In the genomic region with DNA sequence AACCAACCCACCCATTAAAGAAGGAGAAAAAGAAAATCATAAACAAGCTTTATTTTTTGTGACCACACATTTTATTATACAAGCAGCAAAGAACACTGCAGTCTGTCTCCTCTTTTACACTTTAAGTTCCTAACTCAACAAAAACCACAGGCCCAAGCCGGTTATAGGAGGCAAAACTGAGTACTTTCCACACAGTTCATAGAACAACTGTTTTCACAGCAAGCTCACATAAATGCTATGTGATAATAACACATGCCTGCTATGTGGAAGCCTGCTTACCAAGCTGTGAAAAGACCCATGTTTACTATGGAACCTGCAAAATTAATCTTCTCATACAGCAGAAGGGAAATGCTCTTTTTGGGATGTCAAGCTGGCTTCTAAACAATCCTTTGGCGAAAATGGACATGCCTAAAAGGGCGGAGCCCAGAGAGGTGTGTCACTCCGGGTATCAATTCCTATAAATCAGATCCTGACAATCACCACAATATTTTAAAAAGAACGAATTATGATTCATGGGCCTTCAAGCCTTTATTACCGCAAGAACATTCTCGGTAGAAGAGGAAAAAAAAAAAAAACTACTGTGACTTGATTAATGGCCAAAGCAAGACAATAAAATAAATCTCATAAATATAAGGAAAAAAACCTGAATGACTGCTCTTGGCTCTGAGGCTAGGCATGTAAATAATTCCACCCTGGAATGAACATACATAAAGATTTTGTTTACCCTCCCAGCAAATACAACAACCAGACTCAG, we compare ENCODE assay signal across 9 cellular contexts. TPM values are rescaled to one million over a fixed set of nuclear protein-coding genes. Genes with fewer than 3 reads are reported as not detected.
A peak's percentile ranks its signal among the peaks of the same experiment; 100 is the strongest.
DNase-seq lines count a peak whose midpoint lies in the region; ATAC-seq and TF ChIP-seq lines count a peak whose summit lies in the region.
"Had no signal": no experiment of that assay in that cellular context is flagged by ENCODE, and none has a peak within 500 bp of the region (broad histone marks: within the 10 kb centered on the region; RNA-seq: fewer than 3 reads in every experiment).

No MANE protein-coding gene starts in this region.

- H3K36me3 Mint-ChIP-seq in CD8-positive, alpha-beta memory T cell: peaks cover 0 to 47% (median 7%) of the 10 kb centered on the region in 3 donors
- H3K36me3 Mint-ChIP-seq in neural crest cell (ENCODE audit: low read depth): peaks cover 8% of the 10 kb centered on the region

- H3K27me3 Mint-ChIP-seq in CD8-positive, alpha-beta memory T cell: peaks cover 0 to 3% of the 10 kb centered on the region in 2 donors
- H3K27me3 Mint-ChIP-seq in neural crest cell (ENCODE audit: low read depth): peaks cover 2% of the 10 kb centered on the region

- H3K27ac ChIP-seq in CD8-positive, alpha-beta memory T cell (ENCODE audit: low read depth, low read length): no peak overlapping the region
- peak overlapping the region in 10 of 59 donors; percentile 0 to 95 (median 33) for H3K27ac ChIP-seq in dorsolateral prefrontal cortex

- peak overlapping the region; percentile 63 to 97 (median 90) for H3K27ac Mint-ChIP-seq in CD8-positive, alpha-beta memory T cell
- no peak overlapping the region for H3K27ac Mint-ChIP-seq in neural crest cell (ENCODE audit: unreplicated experiment)

- H3K4me3 ChIP-seq in CD8-positive, alpha-beta memory T cell (ENCODE audit: low read length): peak overlapping the region; percentile 88
- H3K4me3 ChIP-seq in LNCaP clone FGC (ENCODE audit: low read depth, low read length): peak overlapping the region; percentile 76
- peak overlapping the region in 52 of 59 donors; percentile 50 to 92 (median 80) for H3K4me3 ChIP-seq in dorsolateral prefrontal cortex

- H3K9me3 ChIP-seq in CD8-positive, alpha-beta memory T cell (ENCODE audit: low read length): no peaks in the 10 kb centered on the region

- H3K4me3 Mint-ChIP-seq in CD8-positive, alpha-beta memory T cell: peak overlapping the region; percentile 90 to 100 (median 99)
- H3K4me3 Mint-ChIP-seq in neural crest cell: peak overlapping the region; percentile 100

- peaks cover 27% of the 10 kb centered on the region for H3K4me1 ChIP-seq in CD8-positive, alpha-beta memory T cell (ENCODE audit: insufficient read depth, low read length)

- H3K36me3 ChIP-seq in CD8-positive, alpha-beta memory T cell (ENCODE audit: insufficient read depth, low read length): no peaks in the 10 kb centered on the region

- H3K4me1 Mint-ChIP-seq in CD8-positive, alpha-beta memory T cell: peaks cover 61 to 74% (median 71%) of the 10 kb centered on the region in 3 donors
- peaks cover 64% of the 10 kb centered on the region for H3K4me1 Mint-ChIP-seq in neural crest cell

- no peak for DNase-seq in CD8-positive, alpha-beta memory T cell
- DNase-seq in LNCaP clone FGC (ENCODE audit: low read depth) (no peak), dorsolateral prefrontal cortex (no peak), neural crest cell (ENCODE audit: low read depth, low spot score) (no peak), amygdala (lab: John Stamatoyannopoulos, UW) (no peak), cerebellar cortex (ENCODE audit: low spot score) (no peak)
- no peak for DNase-seq in stimulated activated CD4-positive, alpha-beta T cell treated with anti-CD3 and anti-CD28 coated beads, Interleukin-15, amount 100 ng/mL, for 24 hours
- DNase-seq: SIG-M5 had no signal

- H3K9me3 Mint-ChIP-seq in CD8-positive, alpha-beta memory T cell: no peaks in the 10 kb centered on the region
- no peaks in the 10 kb centered on the region for H3K9me3 Mint-ChIP-seq in neural crest cell

- intact Hi-C loops in dorsolateral prefrontal cortex (cut with DNase I): no loop called here

- POLR2A ChIA-PET in CD8-positive, alpha-beta memory T cell (lab: Charles Lee): interaction anchor here (0.7 to 7.5 kb wide), 3 partner anchors 20 to 91 kb away, joined by 4 to 50 read pairs (median 5); no protein-coding TSS in a partner anchor

- CTCF ChIA-PET in CD8-positive, alpha-beta memory T cell (lab: Charles Lee): interaction anchor here (0.9 to 2.2 kb wide), 9 partner anchors 9 to 98 kb away, joined by 3 to 9 read pairs (median 3); no protein-coding TSS in a partner anchor

- H3K27me3 ChIP-seq in CD8-positive, alpha-beta memory T cell (ENCODE audit: insufficient read depth, low read length, poor library complexity, severe bottlenecking): no peaks in the 10 kb centered on the region
- no peaks in the 10 kb centered on the region for H3K27me3 ChIP-seq in dorsolateral prefrontal cortex

- no peak for ATAC-seq in HG02571 (IDR thresholded peaks at IDR 0.05; ENCODE audit: unreplicated experiment)

- TF ChIP-seq CTCF in LNCaP clone FGC (IDR thresholded peaks at IDR 0.05; ENCODE audit: control insufficient read depth, extremely low read depth, insufficient read depth): no peak
- TF ChIP-seq CTCF in dorsolateral prefrontal cortex (IDR thresholded peaks at IDR 0.05 in 54 of 56, conservative IDR thresholded peaks at IDR 0.05 in 2 of 56; ENCODE audit: low read depth in 1 of 56, partially characterized antibody in 56 of 56): no peak
- TF ChIP-seq CTCF in neural crest cell (conservative IDR thresholded peaks at IDR 0.05): no peak

RNA-seq across cellular contexts. Expression of gene TRERF1, which starts 2.6 kb away (rescaled TPM):
- 10 to 100 TPM; 10.3 to 10.6 TPM for total RNA-seq in CD8-positive, alpha-beta memory T cell
- polyA plus RNA-seq in CD8-positive, alpha-beta memory T cell: 10.2 TPM
- total RNA-seq in dorsolateral prefrontal cortex: 10 to 100 TPM in 105 of 120 experiments, 1 to 10 TPM in 15; 4.2 to 21.8 (median 13.7) TPM
- 12.4 and 14.0 TPM in 2 replicates for total RNA-seq in neural crest cell
